In genomic region chr2:175383286-175383685, GRCh38 we compare ENCODE assay signal across 27 cellular contexts.
"Had no signal": no experiment of that assay in that cellular context is flagged by ENCODE, and none has a peak within 500 bp of the region (broad histone marks: within the 10 kb centered on the region; RNA-seq: fewer than 3 reads in every experiment).

No MANE protein-coding gene starts in this region.

- DNase-seq: hypothalamus; islet precursor cell; left ventricle myocardium inferior; mesendoderm; naive B cell; natural killer cell; nephron progenitor cell; occipital lobe; right lobe of liver; stimulated activated CD4-positive, alpha-beta T cell treated with anti-CD3 and anti-CD28 coated beads, Interleukin-12 subunit alpha, Interleukin-12 subunit beta, amount 100 ng/mL, for 4 hours; stimulated activated CD4-positive, alpha-beta T cell treated with anti-CD3 and anti-CD28 coated beads, Interleukin-15, amount 100 ng/mL, for 24 hours; stimulated activated CD4-positive, alpha-beta T cell treated with anti-CD3 and anti-CD28 coated beads, Interleukin-2, amount 100 ng/mL, for 24 hours; stimulated activated CD4-positive, alpha-beta T cell treated with anti-CD3 and anti-CD28 coated beads, Interleukin-4, amount 100 ng/mL, for 1 hour; stimulated activated naive B cell treated with anti-CD40 and anti-IgM and Interleukin-4, amounts not matched to agents 10 μg/mL and 1 μg/mL and 100 μg/mL, for 72 hours; stimulated activated naive CD8-positive, alpha-beta T cell treated with anti-CD3 and anti-CD28 coated beads, Interleukin-15, Interleukin-2, amounts not matched to agents 100 U/mL and 50 U/mL, for 24 hours; stomach; testis; thyroid gland; transverse colon; upper lobe of right lung had no signal

- H3K4me1 Mint-ChIP-seq: mesothelial cell of epicardium; naive B cell; natural killer cell; nephron progenitor cell; neural progenitor cell; stimulated activated naive B cell treated with anti-CD40 and anti-IgM and Interleukin-4, amounts not matched to agents 10 μg/mL and 1 μg/mL and 100 μg/mL, for 72 hours had no signal

- H3K27ac ChIP-seq: left ventricle myocardium inferior, neural progenitor cell, neutrophil, right atrium auricular region, right lobe of liver, skin epidermis, stomach, testis, thyroid gland, transverse colon, upper lobe of right lung had no signal

- H3K4me3 ChIP-seq: left ventricle myocardium inferior, lung, neural progenitor cell, right atrium auricular region, right lobe of liver, skin epidermis, stomach, testis, thyroid gland, transverse colon, upper lobe of right lung had no signal

- H3K4me3 Mint-ChIP-seq: mesothelial cell of epicardium; naive B cell; natural killer cell; nephron progenitor cell; neural progenitor cell; stimulated activated naive B cell treated with anti-CD40 and anti-IgM and Interleukin-4, amounts not matched to agents 10 μg/mL and 1 μg/mL and 100 μg/mL, for 72 hours had no signal

- ATAC-seq: natural killer cell; right lobe of liver; stimulated activated naive B cell treated with anti-CD40 and anti-IgM and Interleukin-4, amounts not matched to agents 10 μg/mL and 1 μg/mL and 100 μg/mL, for 72 hours; stimulated activated naive CD8-positive, alpha-beta T cell treated with anti-CD3 and anti-CD28 coated beads, Interleukin-15, Interleukin-2, amounts not matched to agents 100 U/mL and 50 U/mL, for 24 hours; upper lobe of right lung had no signal

- H3K9ac ChIP-seq: neural progenitor cell had no signal

- H3K27me3 Mint-ChIP-seq: progenitor cell of endocrine pancreas had no signal

- H3K9me3 ChIP-seq: right lobe of liver, testis, thyroid gland had no signal

- H3K27ac Mint-ChIP-seq: mesothelial cell of epicardium; naive B cell; natural killer cell; nephron progenitor cell; neural progenitor cell; progenitor cell of endocrine pancreas; stimulated activated naive B cell treated with anti-CD40 and anti-IgM and Interleukin-4, amounts not matched to agents 10 μg/mL and 1 μg/mL and 100 μg/mL, for 72 hours had no signal

- H3K36me3 ChIP-seq: left ventricle myocardium inferior, neural progenitor cell, neutrophil, right atrium auricular region, right lobe of liver, stomach, thyroid gland, transverse colon, upper lobe of right lung had no signal
